ENCODE assay signal across 24 cellular contexts in genomic region chr3:136018876-136019275, GRCh38. TPM values are rescaled to one million over a fixed set of nuclear protein-coding genes. Genes with fewer than 3 reads are reported as not detected.
DNase-seq lines count a peak whose midpoint lies in the region; ATAC-seq and TF ChIP-seq lines count a peak whose summit lies in the region.
"Had no signal": no experiment of that assay in that cellular context is flagged by ENCODE, and none has a peak within 500 bp of the region (broad histone marks: within the 10 kb centered on the region; RNA-seq: fewer than 3 reads in every experiment).

No MANE protein-coding gene starts in this region.

- ATAC-seq in left lobe of liver (peak; percentile 28), HG02642 (IDR thresholded peaks at IDR 0.05; ENCODE audit: poor library complexity, unreplicated experiment) (no peak)
- ATAC-seq: activated CD4-positive, CD25-positive, alpha-beta regulatory T cell treated with anti-CD3 and anti-CD28 coated beads, Interleukin-2, amount 50 U/mL, for 24 hours; CD8-positive, alpha-beta T cell; esophagus mucosa had no signal

- peaks cover 62% of the 10 kb centered on the region for H3K4me1 Mint-ChIP-seq in HFFc6 (ENCODE audit: low read depth)
- H3K4me1 Mint-ChIP-seq: activated CD4-positive, alpha-beta memory T cell treated with anti-CD3 and anti-CD28 coated beads, Interleukin-2, amount 10 ng/mL, durations not matched to agents 7 days and 5 days; activated naive CD8-positive, alpha-beta T cell treated with anti-CD3 and anti-CD28 coated beads for 36 hours; naive B cell had no signal

- H3K4me3 Mint-ChIP-seq in HFFc6 = peak overlapping the region; percentile 15; the same call in 1 of the 2 replicates
- H3K4me3 Mint-ChIP-seq: activated CD4-positive, alpha-beta memory T cell treated with anti-CD3 and anti-CD28 coated beads, Interleukin-2, amount 10 ng/mL, durations not matched to agents 7 days and 5 days; activated naive CD8-positive, alpha-beta T cell treated with anti-CD3 and anti-CD28 coated beads for 36 hours; CD8-positive, alpha-beta T cell; naive B cell had no signal

- H3K36me3 Mint-ChIP-seq in HFFc6 (ENCODE audit: low read depth) = peaks cover 15% of the 10 kb centered on the region
- H3K36me3 Mint-ChIP-seq: activated naive CD8-positive, alpha-beta T cell treated with anti-CD3 and anti-CD28 coated beads for 36 hours; CD8-positive, alpha-beta T cell; naive B cell had no signal

- H3K4me3 ChIP-seq in choroid plexus epithelial cell (ENCODE audit: low read depth, low read length) = no peak overlapping the region
- H3K4me3 ChIP-seq: upper lobe of left lung had no signal

- peak; percentile 40 for DNase-seq in EL
- DNase-seq in HFFc6 = no peak
- DNase-seq in choroid plexus epithelial cell (ENCODE audit: low read depth) = peak; percentile 12
- DNase-seq in left lobe of liver (ENCODE audit: low spot score) = no peak
- no peak for DNase-seq in HuH-7.5 (ENCODE audit: low spot score)
- DNase-seq in NCI-H2171 treated with DMSO at 0.1 percent for 48 hours (lab: John Stamatoyannopoulos, UW) = no peak
- DNase-seq in head of caudate nucleus = no peak
- DNase-seq: activated CD4-positive, alpha-beta memory T cell treated with anti-CD3 and anti-CD28 coated beads, Interleukin-2, amount 10 ng/mL, durations not matched to agents 7 days and 5 days; activated naive CD8-positive, alpha-beta T cell treated with anti-CD3 and anti-CD28 coated beads for 36 hours; CD8-positive, alpha-beta T cell; DMS153; GDM1; left cardiac atrium; mesenchymal stem cell; naive B cell; NCI-H1048; NCI-H1930; NCI-H226; NCI-H748 treated with DMSO at 0.1 percent for 48 hours; substantia nigra; upper lobe of left lung had no signal

- H3K27ac Mint-ChIP-seq in HFFc6 = peak overlapping the region; percentile 64
- H3K27ac Mint-ChIP-seq: activated CD4-positive, alpha-beta memory T cell treated with anti-CD3 and anti-CD28 coated beads, Interleukin-2, amount 10 ng/mL, durations not matched to agents 7 days and 5 days; activated naive CD8-positive, alpha-beta T cell treated with anti-CD3 and anti-CD28 coated beads for 36 hours; CD8-positive, alpha-beta T cell; naive B cell had no signal

- H3K9me3 Mint-ChIP-seq in HFFc6 = no peaks in the 10 kb centered on the region
- H3K9me3 Mint-ChIP-seq: activated CD4-positive, alpha-beta memory T cell treated with anti-CD3 and anti-CD28 coated beads, Interleukin-2, amount 10 ng/mL, durations not matched to agents 7 days and 5 days had no signal

- H3K27me3 Mint-ChIP-seq in HFFc6 (ENCODE audit: insufficient read depth) = no peaks in the 10 kb centered on the region; the same call in 1 of the 2 replicates

- intact Hi-C loops in head of caudate nucleus (cut with DNase I) = no loop called here

- TF ChIP-seq CTCF in HFFc6 (IDR thresholded peaks at IDR 0.05) (no peak), choroid plexus epithelial cell (conservative IDR thresholded peaks at IDR 0.05; ENCODE audit: low read depth, low read length) (no peak)

RNA-seq across cellular contexts. Expression of gene PPP2R3A, which starts 53.3 kb away (rescaled TPM):
- 10 to 100 TPM; 21.2 to 26.1 (median 24.8) TPM for total RNA-seq in HFFc6 (2021; fragmentation: NEBNext Ultra II Directional; extraction: Animal tissue kit (Norgen Biotek cat#: 25700))
- total RNA-seq in left lobe of liver = 1.5 TPM

Comparison
In these comparisons a context has a peak if more than half of its experiments do, and no peak if none do; other contexts are left out.
1. DNase-seq: peak in EL (single experiment) and choroid plexus epithelial cell (single experiment); none in HFFc6 (single experiment), left lobe of liver (single experiment), HuH-7.5 (single experiment), NCI-H2171 treated with DMSO at 0.1 percent for 48 hours (single experiment) and head of caudate nucleus (0 of 42).